10 cellular contexts compared by ENCODE assay signal in genomic region chr1:56820755-56821461, GRCh38. TPM values are rescaled to one million over a fixed set of nuclear protein-coding genes. Genes with fewer than 3 reads are reported as not detected.
DNase-seq lines count a peak whose midpoint lies in the region; ATAC-seq, FAIRE-seq and TF ChIP-seq lines count a peak whose summit lies in the region.
"Had no signal": no experiment of that assay in that cellular context is flagged by ENCODE, and none has a peak within 500 bp of the region (broad histone marks: within the 10 kb centered on the region; RNA-seq: fewer than 3 reads in every experiment).

No MANE protein-coding gene starts in this region.

- DNase-seq in NCI-H187 (lab: John Stamatoyannopoulos, UW) (peak; percentile 29 to 45), NCI-H187 treated with DMSO at 0.1 percent for 48 hours (lab: John Stamatoyannopoulos, UW) (no peak), NCI-H1092 (lab: John Stamatoyannopoulos, UW) (peak; percentile 27), T-helper 2 cell (peak in 3 of 5 experiments; percentile 36 to 49 (median 47)), astrocyte (ENCODE audit: low read depth) (peak; percentile 38), hepatocyte (ENCODE audit: low spot score) (peak; percentile 92)

- TF ChIP-seq CTCF in astrocyte (IDR thresholded peaks at IDR 0.05; ENCODE audit: insufficient read depth, low read depth, low read length) (peak; percentile 94), hepatocyte (IDR thresholded peaks at IDR 0.05; ENCODE audit: poor library complexity) (peak; percentile 98)

- H3K79me2 ChIP-seq in astrocyte (ENCODE audit: insufficient read depth, low read length): no peaks in the 10 kb centered on the region
- peaks cover 7% of the 10 kb centered on the region for H3K79me2 ChIP-seq in hepatocyte

- no peaks in the 10 kb centered on the region for H3K36me3 ChIP-seq in astrocyte (ENCODE audit: insufficient read depth, low read length)
- H3K36me3 ChIP-seq in hepatocyte (replicated peaks; ENCODE audit: insufficient read depth, low read depth): no peaks in the 10 kb centered on the region
- no peaks in the 10 kb centered on the region for H3K36me3 ChIP-seq in skeletal muscle satellite cell (ENCODE audit: insufficient read depth, low read length)
- H3K36me3 ChIP-seq: BLaER1 treated with 17β-estradiol and CSF1 and Interleukin-3, amounts not matched to agents 10 nM and 100 nM had no signal

- H3K9me2 ChIP-seq in hepatocyte (replicated peaks; ENCODE audit: insufficient read depth): no peaks in the 10 kb centered on the region

- H3K27me3 Mint-ChIP-seq in astrocyte (ENCODE audit: low read depth, unreplicated experiment): peaks cover 19% of the 10 kb centered on the region

- H3K27me3 ChIP-seq in astrocyte (ENCODE audit: insufficient read depth, low read length) (no peaks in the 10 kb centered on the region), hepatocyte (no peaks in the 10 kb centered on the region), skeletal muscle satellite cell (ENCODE audit: control insufficient read depth, insufficient read depth, low read length) (peaks cover 19% of the 10 kb centered on the region)
- H3K27me3 ChIP-seq: BLaER1 treated with 17β-estradiol and CSF1 and Interleukin-3, amounts not matched to agents 10 nM and 100 nM had no signal

- H2AFZ ChIP-seq in astrocyte (ENCODE audit: low read depth, low read length) (no peak overlapping the region), hepatocyte (no peak overlapping the region)

- H3K27ac Mint-ChIP-seq in astrocyte (ENCODE audit: unreplicated experiment): no peak overlapping the region

- no peak overlapping the region for H3K4me3 Mint-ChIP-seq in astrocyte (ENCODE audit: unreplicated experiment)

- peak; percentile 55 for FAIRE-seq in astrocyte (lab: Jason Lieb, UNC)

- H3K27ac ChIP-seq in astrocyte (ENCODE audit: low read depth, low read length) (no peak overlapping the region), hepatocyte (peak overlapping the region; percentile 61)

- peaks cover 11% of the 10 kb centered on the region for H3K4me1 Mint-ChIP-seq in astrocyte (ENCODE audit: low read depth, unreplicated experiment)

- peaks cover 4% of the 10 kb centered on the region for H3K4me1 ChIP-seq in astrocyte (ENCODE audit: insufficient read depth, low read length)
- H3K4me1 ChIP-seq in hepatocyte (ENCODE audit: insufficient read depth): peaks cover 35% of the 10 kb centered on the region
- H3K4me1 ChIP-seq in skeletal muscle satellite cell (ENCODE audit: control insufficient read depth, insufficient read depth, low read length): peaks cover 3% of the 10 kb centered on the region

- 13% methylated on average over 7 of the region's 7 CpGs for WGBS in hepatocyte (ENCODE audit: low lambda C conversion rate, missing lambda C conversion rate)

- H3K9me3 Mint-ChIP-seq in astrocyte (ENCODE audit: unreplicated experiment): peaks cover 6% of the 10 kb centered on the region

- peak; percentile 76 for ATAC-seq in HG02678 (IDR thresholded peaks at IDR 0.05; ENCODE audit: unreplicated experiment)

- H3K4me3 ChIP-seq in astrocyte (ENCODE audit: insufficient read depth, low read depth, low read length): no peak overlapping the region
- H3K4me3 ChIP-seq in hepatocyte: no peak overlapping the region
- H3K4me3 ChIP-seq in skeletal muscle satellite cell (ENCODE audit: low read length): no peak overlapping the region
- H3K4me3 ChIP-seq: BLaER1 treated with 17β-estradiol and CSF1 and Interleukin-3, amounts not matched to agents 10 nM and 100 nM had no signal

- peaks cover 1% of the 10 kb centered on the region for H3K36me3 Mint-ChIP-seq in astrocyte (ENCODE audit: low read depth, unreplicated experiment)

- no peaks in the 10 kb centered on the region for H4K20me1 ChIP-seq in astrocyte (ENCODE audit: insufficient read depth, low read length)
- no peaks in the 10 kb centered on the region for H4K20me1 ChIP-seq in hepatocyte (ENCODE audit: insufficient read depth, poor library complexity, severe bottlenecking)
- H4K20me1 ChIP-seq: BLaER1 treated with 17β-estradiol and CSF1 and Interleukin-3, amounts not matched to agents 10 nM and 100 nM had no signal

- H3K9ac ChIP-seq in astrocyte (ENCODE audit: low read length) (peak overlapping the region; percentile 12), skeletal muscle satellite cell (ENCODE audit: low read depth, low read length) (no peak overlapping the region)

- H3K9me3 ChIP-seq in astrocyte (ENCODE audit: insufficient read depth, low read depth, low read length): no peaks in the 10 kb centered on the region
- H3K9me3 ChIP-seq in hepatocyte (ENCODE audit: low read depth): no peaks in the 10 kb centered on the region
- H3K9me3 ChIP-seq in skeletal muscle satellite cell (replicated peaks; ENCODE audit: low read length): no peaks in the 10 kb centered on the region
- H3K9me3 ChIP-seq: BLaER1 treated with 17β-estradiol and CSF1 and Interleukin-3, amounts not matched to agents 10 nM and 100 nM had no signal

- H3K4me2 ChIP-seq in astrocyte (ENCODE audit: low read length): peak overlapping the region; percentile 50
- H3K4me2 ChIP-seq in hepatocyte: peak overlapping the region; percentile 62
- H3K4me2 ChIP-seq in skeletal muscle satellite cell (ENCODE audit: low read length): peak overlapping the region; percentile 64

RNA-seq across cellular contexts. Expression of gene FYB2, which starts 1.7 kb away (rescaled TPM):
- total RNA-seq in astrocyte (0.14 and 0.26 TPM in 2 replicates), hepatocyte (15.3 and 15.5 TPM in 2 replicates)
- polyA plus RNA-seq in hepatocyte: 18.6 and 21.0 TPM in 2 replicates
- total RNA-seq in skeletal muscle satellite cell (2012; rRNA removed): not detected in 2 replicates
- total RNA-seq: subcutaneous adipose tissue had no signal

RNA-seq across cellular contexts. Expression of gene C8A, which starts 33.7 kb away (rescaled TPM):
- total RNA-seq in astrocyte: not detected in 2 replicates
- total RNA-seq in hepatocyte: 5.8 and 8.2 TPM in 2 replicates
- polyA plus RNA-seq in hepatocyte: 2.8 and 6.1 TPM in 2 replicates
- not detected in 2 replicates for total RNA-seq in skeletal muscle satellite cell (2012; rRNA removed)
- total RNA-seq: subcutaneous adipose tissue had no signal

Comparison
In these comparisons a context has a peak if more than half of its experiments do, and no peak if none do; other contexts are left out.
1. RNA of gene FYB2, which starts 1.7 kb away (total RNA-seq): 15.3 to 15.5 TPM in hepatocyte; 0.14 to 0.26 TPM in astrocyte; every median in the first group is over 10 times any median in the second.
2. Peak in every context shown above with its lines, with median percentiles within 50 percentile points of each other: H3K4me2 ChIP-seq.